In genomic region chr1:163439506-163439905, GRCh38 we compare ENCODE assay signal across 1 cellular context.
TF ChIP-seq lines count a peak whose summit lies in the region.

No MANE protein-coding gene starts in this region.

TF ChIP-seq in GM23338, 12 proteins besides CTCF, POLR2A, EP300 and RAD21 (continued from another document):
- no peak for TF ChIP-seq REST (IDR thresholded peaks at IDR 0.05; ENCODE audit: unreplicated experiment)
- no peak for TF ChIP-seq NANOG (IDR thresholded peaks at IDR 0.05; ENCODE audit: borderline replicate concordance)
- no peak for TF ChIP-seq ZNF331 (CRISPR knock-in tag; IDR thresholded peaks at IDR 0.05; ENCODE audit: low read depth)
- no peak for TF ChIP-seq STAT1 (IDR thresholded peaks at IDR 0.05; ENCODE audit: unreplicated experiment)
- no peak for TF ChIP-seq EZH2 (IDR thresholded peaks at IDR 0.05; ENCODE audit: low read depth, unreplicated experiment)
- TF ChIP-seq EZH2phosphoT487 (IDR thresholded peaks at IDR 0.05; ENCODE audit: unreplicated experiment), result no peak
